21 cellular contexts compared by ENCODE assay signal in genomic region chr1:224737353-224737727, GRCh38.
DNase-seq lines count a peak whose midpoint lies in the region; ATAC-seq and TF ChIP-seq lines count a peak whose summit lies in the region.
"Had no signal": no experiment of that assay in that cellular context is flagged by ENCODE, and none has a peak within 500 bp of the region (broad histone marks: within the 10 kb centered on the region; RNA-seq: fewer than 3 reads in every experiment).

No MANE protein-coding gene starts in this region.

- peak overlapping the region in 1 of 10 donors; percentile 9 for H3K4me3 ChIP-seq in heart right ventricle
- no peak overlapping the region for H3K4me3 ChIP-seq in mesodermal cell (ENCODE audit: extremely low read depth, insufficient read depth, low read length, poor library complexity, severe bottlenecking)
- H3K4me3 ChIP-seq in vagina, result no peak overlapping the region
- H3K4me3 ChIP-seq in HAP-1, result no peak overlapping the region
- H3K4me3 ChIP-seq: right lobe of liver, uterus had no signal

- H3K27me3 Mint-ChIP-seq in brain, result peaks cover 6% of the 10 kb centered on the region

- DNase-seq in heart right ventricle (no peak), Right ventricle myocardium superior (no peak), vagina (ENCODE audit: extremely low spot score in 2 of 2) (no peak), NCI-H526 treated with DMSO at 0.1 percent for 48 hours (lab: John Stamatoyannopoulos, UW) (no peak), HAP-1 (ENCODE audit: low spot score in 2 of 2) (no peak)
- DNase-seq in activated CD4-positive, CD25-positive, alpha-beta regulatory T cell (lab: John Stamatoyannopoulos, UW), result no peak
- DNase-seq: activated CD4-positive, alpha-beta T cell treated with anti-CD3 and anti-CD28 coated beads for 4 hours; activated effector memory CD4-positive, alpha-beta T cell treated with anti-CD3 and anti-CD28 coated beads, Interleukin-2, amount 50 U/mL, for 16 hours; AML-193; CD8-positive, alpha-beta T cell; KG1; MM.1S; NCI-H1436; NCI-H774; right lobe of liver; stimulated activated naive CD8-positive, alpha-beta T cell treated with anti-CD3 and anti-CD28 coated beads, Interleukin-15, Interleukin-2, amounts not matched to agents 100 U/mL and 50 U/mL, for 24 hours; T-helper 17 cell; uterus had no signal

- no peaks in the 10 kb centered on the region for H3K36me3 Mint-ChIP-seq in brain
- H3K36me3 Mint-ChIP-seq: CD8-positive, alpha-beta T cell had no signal

- H3K4me1 ChIP-seq in heart right ventricle, result peaks cover 4 to 38% (median 26%) of the 10 kb centered on the region in 9 donors
- peaks cover 20% of the 10 kb centered on the region for H3K4me1 ChIP-seq in mesodermal cell (ENCODE audit: control insufficient read depth, insufficient read depth, low read length, poor library complexity, severe bottlenecking)
- peaks cover 27% of the 10 kb centered on the region for H3K4me1 ChIP-seq in vagina
- H3K4me1 ChIP-seq in HAP-1, result peaks cover 8% of the 10 kb centered on the region
- H3K4me1 ChIP-seq: uterus had no signal

- H3K4me1 Mint-ChIP-seq in brain, result peaks cover 83% of the 10 kb centered on the region

- no peak for TF ChIP-seq CTCF in heart right ventricle (IDR thresholded peaks at IDR 0.05)
- TF ChIP-seq CTCF in brain (conservative IDR thresholded peaks at IDR 0.05), result no peak
- no peak for TF ChIP-seq CTCF in vagina (IDR thresholded peaks at IDR 0.05)

- H3K27ac ChIP-seq in heart right ventricle (peak overlapping the region in 6 of 10 donors; percentile 25 to 68 (median 43)), mesodermal cell (ENCODE audit: low read depth, low read length, severe bottlenecking) (peak overlapping the region; percentile 10), vagina (peak overlapping the region; percentile 59)
- H3K27ac ChIP-seq: right lobe of liver, uterus had no signal

- ATAC-seq in heart right ventricle (peak in 2 of 8 donors; percentile 2 to 17), Right ventricle myocardium superior (ENCODE audit: poor library complexity) (no peak)
- ATAC-seq: CD8-positive, alpha-beta T cell; right lobe of liver; SK-N-SH treated with all-trans-retinoic acid at 6 μM for 48 hours; stimulated activated naive CD8-positive, alpha-beta T cell treated with anti-CD3 and anti-CD28 coated beads, Interleukin-15, Interleukin-2, amounts not matched to agents 100 U/mL and 50 U/mL, for 24 hours; T-helper 17 cell had no signal

- H3K9me3 ChIP-seq in heart right ventricle (no peaks in the 10 kb centered on the region), mesodermal cell (ENCODE audit: control insufficient read depth, low read length) (no peaks in the 10 kb centered on the region), vagina (no peaks in the 10 kb centered on the region), HAP-1 (no peaks in the 10 kb centered on the region)
- H3K9me3 ChIP-seq: right lobe of liver, uterus had no signal

- WGBS in heart right ventricle, 2 donors, result 48 to 49% methylated on average over 10 of the region's 10 CpGs
- WGBS in mesodermal cell (ENCODE audit: insufficient coverage in 2 of 2), 2 experiments, result 76 to 79% methylated on average over 10 of the region's 10 CpGs

- intact Hi-C loops in heart right ventricle (cut with DNase I) (no loop called here), Right ventricle myocardium superior (cut with DNase I) (no loop called here), vagina (cut with DNase I) (no loop called here)

- H3K9me3 Mint-ChIP-seq in brain, result no peaks in the 10 kb centered on the region
- H3K9me3 Mint-ChIP-seq: CD8-positive, alpha-beta T cell had no signal

- H3K36me3 ChIP-seq in heart right ventricle (no peaks in the 10 kb centered on the region), mesodermal cell (ENCODE audit: control insufficient read depth, insufficient read depth, low read length) (peaks cover 24% of the 10 kb centered on the region), vagina (no peaks in the 10 kb centered on the region), HAP-1 (replicated peaks) (no peaks in the 10 kb centered on the region)
- H3K36me3 ChIP-seq: right lobe of liver, uterus had no signal

- H3K27me3 ChIP-seq in heart right ventricle (peaks cover 0 to 5% (median 0%) of the 10 kb centered on the region in 7 donors), vagina (no peaks in the 10 kb centered on the region), HAP-1 (ENCODE audit: low read depth) (no peaks in the 10 kb centered on the region)
- H3K27me3 ChIP-seq: right lobe of liver, uterus had no signal

- H3K4me3 Mint-ChIP-seq in brain, result no peak overlapping the region
- H3K4me3 Mint-ChIP-seq: CD8-positive, alpha-beta T cell; T-helper 17 cell had no signal

- H3K27ac Mint-ChIP-seq in brain, result peak overlapping the region in 4 of 5 experiments; percentile 47 to 88 (median 65)
- H3K27ac Mint-ChIP-seq: CD8-positive, alpha-beta T cell; T-helper 17 cell had no signal

- TF ChIP-seq POLR2A in vagina (IDR thresholded peaks at IDR 0.05), result no peak

- in situ Hi-C loops in HAP-1 (cut with MboI; ENCODE audit: low sequenced_read_pairs), result no loop called here
